In genomic region chr12:132471011-132471857, GRCh38 we compare ENCODE assay signal across 1 cellular context.
TF ChIP-seq lines count a peak whose summit lies in the region.

No MANE protein-coding gene starts in this region.

TF ChIP-seq in GM12878, 131 proteins besides CTCF, POLR2A, EP300 and RAD21:
- TF ChIP-seq SPI1 (IDR thresholded peaks at IDR 0.05; ENCODE audit: borderline replicate concordance, insufficient read depth, low read depth, low read length): peak; percentile 93
- peak; percentile 24 to 32; a peak in 1 of 4 replicates for TF ChIP-seq IKZF2 (IDR thresholded peaks at IDR 0.05)
- TF ChIP-seq ATF7 (IDR thresholded peaks at IDR 0.05; ENCODE audit: low read depth): peak; percentile 48; the same call in 1 of the 2 replicates
- no peak for TF ChIP-seq ZNF592 (IDR thresholded peaks at IDR 0.05)
- TF ChIP-seq CREM (IDR thresholded peaks at IDR 0.05; ENCODE audit: low read depth): peak; percentile 20; the same call in 1 of the 2 replicates
- TF ChIP-seq E2F8 (IDR thresholded peaks at IDR 0.05; ENCODE audit: low read depth, partially characterized antibody): no peak
- no peak for TF ChIP-seq MYB (IDR thresholded peaks at IDR 0.05; ENCODE audit: borderline replicate concordance, low read depth, low read length)
- peak; percentile 16; the same call in 1 of the 2 replicates for TF ChIP-seq PAX5 (IDR thresholded peaks at IDR 0.05; ENCODE audit: borderline replicate concordance, low read depth, low read length)
- TF ChIP-seq BHLHE40 (IDR thresholded peaks at IDR 0.05; ENCODE audit: borderline replicate concordance in 1 of 2, low read depth in 2 of 2, low read length in 1 of 2): peak in 1 of 2 experiments; percentile 38; a peak in 2 of 4 replicates
- peak; percentile 32; the same call in 1 of the 2 replicates for TF ChIP-seq HDGF (IDR thresholded peaks at IDR 0.05)
- TF ChIP-seq YY1 (IDR thresholded peaks at IDR 0.05; ENCODE audit: low read depth, low read length): peak; percentile 53; the same call in 1 of the 2 replicates
- TF ChIP-seq PKNOX1 (IDR thresholded peaks at IDR 0.05): peak; percentile 64
- 0 out of 2 replicates have a peak, but pooled peaks have one; percentile 24 for TF ChIP-seq MLLT1 (IDR thresholded peaks at IDR 0.05)
- peak; percentile 69; the same call in 1 of the 2 replicates for TF ChIP-seq MAX (IDR thresholded peaks at IDR 0.05; ENCODE audit: low read depth, low read length)
- TF ChIP-seq PBX3 (IDR thresholded peaks at IDR 0.05; ENCODE audit: insufficient replicate concordance, low read depth, low read length): peak; percentile 43
- TF ChIP-seq RUNX3 (IDR thresholded peaks at IDR 0.05; ENCODE audit: low read length): peak; percentile 51
- peak; percentile 90 for TF ChIP-seq ZNF687 (IDR thresholded peaks at IDR 0.05)
- 0 out of 2 replicates have a peak, but pooled peaks have one; percentile 15 for TF ChIP-seq IKZF1 (conservative IDR thresholded peaks at IDR 0.05)
- 0 out of 2 replicates have a peak, but pooled peaks have one; percentile 41 for TF ChIP-seq CREB1 (IDR thresholded peaks at IDR 0.05; ENCODE audit: low read depth)
- TF ChIP-seq EZH2 (IDR thresholded peaks at IDR 0.05; ENCODE audit: borderline replicate concordance, control insufficient read depth, low read depth, low read length): no peak
- TF ChIP-seq ZBTB33 (IDR thresholded peaks at IDR 0.05): no peak
